16 cellular contexts compared by ENCODE assay signal in the genomic region with DNA sequence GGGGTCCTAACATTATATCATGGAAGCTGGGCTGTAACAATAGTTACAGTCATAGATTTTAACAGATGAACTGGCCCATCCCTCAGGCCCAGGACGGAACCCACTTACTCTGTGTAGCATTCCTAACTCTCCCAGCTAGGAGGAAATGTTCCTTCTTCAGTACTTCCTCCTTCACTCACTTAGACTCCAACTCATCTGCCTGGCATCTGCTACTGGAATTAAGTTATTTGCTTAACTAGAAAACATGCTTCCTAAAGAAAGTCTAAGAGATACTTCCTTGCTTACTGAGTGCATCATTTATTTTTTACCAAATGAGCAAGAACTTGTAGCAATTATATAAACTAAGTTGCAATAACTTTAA. TPM values are rescaled to one million over a fixed set of nuclear protein-coding genes. Genes with fewer than 3 reads are reported as not detected.
DNase-seq lines count a peak whose midpoint lies in the region; TF ChIP-seq lines count a peak whose summit lies in the region.
"Had no signal": no experiment of that assay in that cellular context is flagged by ENCODE, and none has a peak within 500 bp of the region (broad histone marks: within the 10 kb centered on the region; RNA-seq: fewer than 3 reads in every experiment).

No MANE protein-coding gene starts in this region.

- peaks cover 27% of the 10 kb centered on the region for H3K36me3 Mint-ChIP-seq in MCF 10A (ENCODE audit: insufficient read depth, unreplicated experiment)

- no peak for TF ChIP-seq POLR2A in transverse colon (IDR thresholded peaks at IDR 0.05)

- H3K27ac Mint-ChIP-seq in MCF 10A (ENCODE audit: low read depth, unreplicated experiment) = peak overlapping the region; percentile 75
- H3K27ac Mint-ChIP-seq: activated CD8-positive, alpha-beta T cell treated with anti-CD3 and anti-CD28 coated beads, Interleukin-2, amount 10 ng/mL, durations not matched to agents 7 days and 5 days; natural killer cell had no signal

- CTCF ChIA-PET in MCF 10A (lab: Yijun Ruan, JAX) = interaction anchor here (0.5 to 2.4 kb wide), 9 partner anchors 19 to 364 kb away, joined by 3 to 8 read pairs (median 3); no protein-coding TSS in a partner anchor

- in situ Hi-C loops in transverse colon (cut with MboI; ENCODE audit: low pct_ligation_motif_present in 1 of 4, low pct_unique_long_range_greater_than_20kb in 1 of 4, low sequenced_read_pairs in 3 of 4) = loop anchor here in 1 of 4 donors (25.0 kb wide), 1 partner anchor 438 kb away; no protein-coding TSS in a partner anchor

- DNase-seq in DMS 273 (lab: John Stamatoyannopoulos, UW; ENCODE audit: unreplicated experiment) = peak; percentile 17
- no peak for DNase-seq in DMS 273 treated with DMSO at 0.1 percent for 48 hours (lab: John Stamatoyannopoulos, UW)
- DNase-seq in MCF 10A (ENCODE audit: unreplicated experiment) = no peak
- DNase-seq in iris pigment epithelial cell (ENCODE audit: low read depth) = peak; percentile 72
- no peak for DNase-seq in transverse colon
- DNase-seq in effector memory CD4-positive, alpha-beta T cell = no peak
- no peak for DNase-seq in pons (ENCODE audit: low spot score)
- DNase-seq in T1000 (lab: John Stamatoyannopoulos, UW) = no peak
- DNase-seq: 8988T; activated CD8-positive, alpha-beta T cell treated with anti-CD3 and anti-CD28 coated beads, Interleukin-2, amount 10 ng/mL, durations not matched to agents 7 days and 5 days; hippocampal formation; natural killer cell; NCI-H2107; stimulated activated CD4-positive, alpha-beta T cell treated with anti-CD3 and anti-CD28 coated beads, Interleukin-4, amount 100 ng/mL, for 1 hour; testis had no signal

- WGBS in transverse colon (ENCODE audit: low coverage in 1 of 2), 2 donors = 31% methylated on average over 1 of the region's 1 CpG; no CpG with 5 or more reads in 1 of the 2 donors

- H3K9me3 ChIP-seq in transverse colon = no peaks in the 10 kb centered on the region
- no peaks in the 10 kb centered on the region for H3K9me3 ChIP-seq in effector memory CD4-positive, alpha-beta T cell (ENCODE audit: control insufficient read depth, low read length)
- H3K9me3 ChIP-seq: testis had no signal

- peaks cover 0 to 7% (median 1%) of the 10 kb centered on the region in 4 donors for H3K36me3 ChIP-seq in transverse colon
- H3K36me3 ChIP-seq in effector memory CD4-positive, alpha-beta T cell (ENCODE audit: control insufficient read depth, insufficient read depth, low read length) = no peaks in the 10 kb centered on the region

- peaks cover 6 to 52% (median 35%) of the 10 kb centered on the region in 4 donors for H3K4me1 ChIP-seq in transverse colon
- no peaks in the 10 kb centered on the region for H3K4me1 ChIP-seq in effector memory CD4-positive, alpha-beta T cell (ENCODE audit: control insufficient read depth, insufficient read depth, low read length, poor library complexity, severe bottlenecking)
- H3K4me1 ChIP-seq: testis had no signal

- no peak overlapping the region for H3K4me3 ChIP-seq in transverse colon
- no peak overlapping the region for H3K4me3 ChIP-seq in effector memory CD4-positive, alpha-beta T cell (ENCODE audit: insufficient read depth, low read depth, low read length, poor library complexity, severe bottlenecking)
- H3K4me3 ChIP-seq: SK-N-MC, testis had no signal

- H3K4me3 Mint-ChIP-seq in MCF 10A (ENCODE audit: unreplicated experiment) = no peak overlapping the region
- H3K4me3 Mint-ChIP-seq: activated CD8-positive, alpha-beta T cell treated with anti-CD3 and anti-CD28 coated beads, Interleukin-2, amount 10 ng/mL, durations not matched to agents 7 days and 5 days; natural killer cell had no signal

- intact Hi-C loops in MCF 10A (cut with micrococcal nuclease) (no loop called here), transverse colon (cut with DNase I; ENCODE audit: low total_unique reads) (no loop called here)

- H3K27ac ChIP-seq in transverse colon = peak overlapping the region; percentile 35 to 63 (median 54)
- H3K27ac ChIP-seq in effector memory CD4-positive, alpha-beta T cell (ENCODE audit: insufficient read depth, low read length, poor library complexity, severe bottlenecking) = no peak overlapping the region
- H3K27ac ChIP-seq: SK-N-MC, testis had no signal

- peaks cover 34% of the 10 kb centered on the region for H3K4me1 Mint-ChIP-seq in MCF 10A (ENCODE audit: insufficient read depth, unreplicated experiment)

- POLR2A ChIA-PET in MCF 10A (lab: Yijun Ruan, JAX) = interaction anchor here (0.7 to 3.6 kb wide), 14 partner anchors 8 to 296 kb away, joined by 3 to 17 read pairs (median 3); a partner anchor contains a TSS

- H3K27me3 ChIP-seq in transverse colon = no peaks in the 10 kb centered on the region
- H3K27me3 ChIP-seq in effector memory CD4-positive, alpha-beta T cell (replicated peaks; ENCODE audit: control insufficient read depth, insufficient read depth, low read length, poor library complexity, severe bottlenecking) = no peaks in the 10 kb centered on the region
- H3K27me3 ChIP-seq: testis had no signal

- TF ChIP-seq CTCF in MCF 10A (IDR thresholded peaks at IDR 0.05; ENCODE audit: unreplicated experiment) (no peak), transverse colon (IDR thresholded peaks at IDR 0.05) (no peak)

- no peaks in the 10 kb centered on the region for H3K9me3 Mint-ChIP-seq in MCF 10A (ENCODE audit: unreplicated experiment)
- H3K9me3 Mint-ChIP-seq: natural killer cell had no signal

- no peak for TF ChIP-seq EP300 in transverse colon (IDR thresholded peaks at IDR 0.05; ENCODE audit: low read depth)

- no TSS peak for BruUV-seq in MCF 10A (replicated peaks; lab: Mats Ljungman, UMichigan)

- no peaks in the 10 kb centered on the region for H3K27me3 Mint-ChIP-seq in MCF 10A (ENCODE audit: insufficient read depth, unreplicated experiment)

RNA-seq across cellular contexts. Expression of a gene that starts 20.5 kb away (rescaled TPM):
- total RNA-seq in MCF 10A (2022) (74.8 and 108 TPM in 2 replicates), transverse colon (100 to 1,000 TPM in 1 of 4 donors, 10 to 100 TPM in 3; 35.2 to 146 (median 64.1) TPM)

Comparison
In these comparisons a context has a peak if more than half of its experiments do, and no peak if none do; other contexts are left out.
1. DNase-seq: peak in DMS 273 (single experiment) and iris pigment epithelial cell (single experiment); none in DMS 273 treated with DMSO at 0.1 percent for 48 hours (single experiment), MCF 10A (single experiment), transverse colon (single experiment), effector memory CD4-positive, alpha-beta T cell (0 of 3), pons (single experiment) and T1000 (single experiment).